1 cellular context compared by ENCODE assay signal in the genomic region with DNA sequence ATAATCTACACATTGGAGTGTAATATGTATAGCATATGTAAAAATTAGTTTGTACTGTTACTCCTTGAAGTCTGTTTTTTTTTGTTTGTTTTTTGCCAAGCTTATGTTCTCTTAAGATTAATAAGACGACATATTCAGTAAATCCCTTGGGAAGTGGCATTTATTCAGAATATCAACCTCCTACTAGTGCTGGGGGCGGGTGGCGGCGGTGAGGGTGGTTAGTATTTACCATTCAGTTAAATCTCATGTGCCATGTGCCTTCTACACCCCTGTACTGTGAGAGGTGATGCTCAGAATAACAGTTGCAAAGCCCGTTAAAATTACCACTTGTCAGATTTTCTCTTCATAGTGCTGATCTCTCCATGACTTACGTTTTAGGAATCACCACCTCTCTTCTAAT.
TF ChIP-seq lines count a peak whose summit lies in the region.

No MANE protein-coding gene starts in this region.

TF ChIP-seq in SK-N-SH treated with all-trans-retinoic acid at 6 μM for 48 hours, 23 proteins besides CTCF, POLR2A, EP300 and RAD21 (continued from another document):
- TF ChIP-seq, protein P1, sequence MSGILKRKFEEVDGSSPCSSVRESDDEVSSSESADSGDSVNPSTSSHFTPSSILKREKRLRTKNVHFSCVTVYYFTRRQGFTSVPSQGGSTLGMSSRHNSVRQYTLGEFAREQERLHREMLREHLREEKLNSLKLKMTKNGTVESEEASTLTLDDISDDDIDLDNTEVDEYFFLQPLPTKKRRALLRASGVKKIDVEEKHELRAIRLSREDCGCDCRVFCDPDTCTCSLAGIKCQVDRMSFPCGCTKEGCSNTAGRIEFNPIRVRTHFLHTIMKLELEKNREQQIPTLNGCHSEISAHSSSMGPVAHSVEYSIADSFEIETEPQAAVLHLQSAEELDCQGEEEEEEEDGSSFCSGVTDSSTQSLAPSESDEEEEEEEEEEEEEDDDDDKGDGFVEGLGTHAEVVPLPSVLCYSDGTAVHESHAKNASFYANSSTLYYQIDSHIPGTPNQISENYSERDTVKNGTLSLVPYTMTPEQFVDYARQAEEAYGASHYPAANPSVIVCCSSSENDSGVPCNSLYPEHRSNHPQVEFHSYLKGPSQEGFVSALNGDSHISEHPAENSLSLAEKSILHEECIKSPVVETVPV (CRISPR knock-in tag; IDR thresholded peaks at IDR 0.05), result no peak
- TF ChIP-seq ISL1 (CRISPR knock-in tag; IDR thresholded peaks at IDR 0.05), result no peak
- TF ChIP-seq SNAI2 (CRISPR knock-in tag; IDR thresholded peaks at IDR 0.05), result no peak
- TF ChIP-seq OSR1 (CRISPR knock-in tag; IDR thresholded peaks at IDR 0.05), result no peak
- TF ChIP-seq ZNF70 (CRISPR knock-in tag; IDR thresholded peaks at IDR 0.05), result no peak
- no peak for TF ChIP-seq ZNF8 (CRISPR knock-in tag; IDR thresholded peaks at IDR 0.05)
- TF ChIP-seq CSDC2 (CRISPR knock-in tag; IDR thresholded peaks at IDR 0.05), result no peak
- TF ChIP-seq ZFP30 (CRISPR knock-in tag; IDR thresholded peaks at IDR 0.05), result no peak
- TF ChIP-seq ZFP3 (CRISPR knock-in tag; IDR thresholded peaks at IDR 0.05), result no peak
- no peak for TF ChIP-seq ARNTL (CRISPR knock-in tag; IDR thresholded peaks at IDR 0.05; ENCODE audit: borderline replicate concordance, low read depth)
- no peak for TF ChIP-seq PPARA (CRISPR knock-in tag; IDR thresholded peaks at IDR 0.05; ENCODE audit: borderline replicate concordance)
- TF ChIP-seq ZNF565 (CRISPR knock-in tag; conservative IDR thresholded peaks at IDR 0.05; ENCODE audit: low read depth), result no peak
- no peak for TF ChIP-seq POU6F1 (CRISPR knock-in tag; IDR thresholded peaks at IDR 0.05; ENCODE audit: borderline replicate concordance, low read depth)
- no peak for TF ChIP-seq GLIS3 (CRISPR knock-in tag; IDR thresholded peaks at IDR 0.05)
